Comparison of ENCODE assay signal across 8 cellular contexts in genomic region chr13:41017744-41018582, GRCh38. TPM values are rescaled to one million over a fixed set of nuclear protein-coding genes. Genes with fewer than 3 reads are reported as not detected.
DNase-seq lines count a peak whose midpoint lies in the region; ATAC-seq and TF ChIP-seq lines count a peak whose summit lies in the region.

No MANE protein-coding gene starts in this region.

- CTCF ChIA-PET in activated CD8-positive, alpha-beta T cell treated with anti-CD3 and anti-CD28 coated beads, Interleukin-2, amount 10 ng/mL, durations not matched to agents 7 days and 5 days (lab: Charles Lee) = interaction anchor here (0.9 to 4.7 kb wide), 8 partner anchors 9 to 43 kb away, joined by 3 to 48 read pairs (median 8); no protein-coding TSS in a partner anchor

- H3K4me1 Mint-ChIP-seq in stimulated activated naive CD8-positive, alpha-beta T cell treated with anti-CD3 and anti-CD28 coated beads, Interleukin-15, Interleukin-2, amounts not matched to agents 100 ng/mL and 50 ng/mL, for 24 hours (ENCODE audit: low read depth) = peaks cover 57% of the 10 kb centered on the region
- peaks cover 49% of the 10 kb centered on the region for H3K4me1 Mint-ChIP-seq in activated CD8-positive, alpha-beta T cell treated with anti-CD3 and anti-CD28 coated beads, Interleukin-2, amount 10 ng/mL, durations not matched to agents 7 days and 5 days (ENCODE audit: low read depth)

- H3K4me3 Mint-ChIP-seq in stimulated activated naive CD8-positive, alpha-beta T cell treated with anti-CD3 and anti-CD28 coated beads, Interleukin-15, Interleukin-2, amounts not matched to agents 100 ng/mL and 50 ng/mL, for 24 hours = peak overlapping the region; percentile 96
- H3K4me3 Mint-ChIP-seq in activated CD8-positive, alpha-beta T cell treated with anti-CD3 and anti-CD28 coated beads, Interleukin-2, amount 10 ng/mL, durations not matched to agents 7 days and 5 days = peak overlapping the region; percentile 89

- TF ChIP-seq CTCF in lower lobe of right lung (IDR thresholded peaks at IDR 0.05) = no peak

- peaks cover 23% of the 10 kb centered on the region for H3K36me3 Mint-ChIP-seq in stimulated activated naive CD8-positive, alpha-beta T cell treated with anti-CD3 and anti-CD28 coated beads, Interleukin-15, Interleukin-2, amounts not matched to agents 100 ng/mL and 50 ng/mL, for 24 hours (ENCODE audit: low read depth)
- H3K36me3 Mint-ChIP-seq in activated CD8-positive, alpha-beta T cell treated with anti-CD3 and anti-CD28 coated beads, Interleukin-2, amount 10 ng/mL, durations not matched to agents 7 days and 5 days (ENCODE audit: low read depth) = peaks cover 30% of the 10 kb centered on the region

- peak overlapping the region; percentile 48 for H3K4me3 ChIP-seq in lower lobe of right lung

- no peaks in the 10 kb centered on the region for H3K9me3 Mint-ChIP-seq in stimulated activated naive CD8-positive, alpha-beta T cell treated with anti-CD3 and anti-CD28 coated beads, Interleukin-15, Interleukin-2, amounts not matched to agents 100 ng/mL and 50 ng/mL, for 24 hours
- H3K9me3 Mint-ChIP-seq in activated CD8-positive, alpha-beta T cell treated with anti-CD3 and anti-CD28 coated beads, Interleukin-2, amount 10 ng/mL, durations not matched to agents 7 days and 5 days (ENCODE audit: insufficient read depth) = no peaks in the 10 kb centered on the region

- no peak for DNase-seq in stimulated activated naive CD8-positive, alpha-beta T cell treated with anti-CD3 and anti-CD28 coated beads, Interleukin-15, Interleukin-2, amounts not matched to agents 100 U/mL and 50 U/mL, for 24 hours
- no peak for DNase-seq in activated CD8-positive, alpha-beta T cell treated with anti-CD3 and anti-CD28 coated beads, Interleukin-2, amount 10 ng/mL, durations not matched to agents 7 days and 5 days
- no peak for DNase-seq in lower lobe of right lung
- no peak for DNase-seq in NCI-H82 (lab: John Stamatoyannopoulos, UW)
- DNase-seq in RPMI8226 = no peak
- no peak for DNase-seq in NCI-H2107 treated with DMSO at 0.1 percent for 48 hours (lab: John Stamatoyannopoulos, UW; ENCODE audit: unreplicated experiment)
- DNase-seq in occipital lobe (lab: John Stamatoyannopoulos, UW) = no peak

- peak overlapping the region; percentile 84 for H3K27ac ChIP-seq in lower lobe of right lung

- no peaks in the 10 kb centered on the region for H3K27me3 ChIP-seq in lower lobe of right lung (ENCODE audit: low read depth)

- peaks cover 33% of the 10 kb centered on the region for H3K4me1 ChIP-seq in lower lobe of right lung

- no peaks in the 10 kb centered on the region for H3K36me3 ChIP-seq in lower lobe of right lung

- POLR2A ChIA-PET in activated CD8-positive, alpha-beta T cell treated with anti-CD3 and anti-CD28 coated beads, Interleukin-2, amount 10 ng/mL, durations not matched to agents 7 days and 5 days (lab: Charles Lee) = interaction anchor here (0.7 to 6.0 kb wide), 10 partner anchors 11 to 43 kb away, joined by 3 to 49 read pairs (median 9); partner anchors contain the start of gene WBP4

- no peaks in the 10 kb centered on the region for H3K27me3 Mint-ChIP-seq in stimulated activated naive CD8-positive, alpha-beta T cell treated with anti-CD3 and anti-CD28 coated beads, Interleukin-15, Interleukin-2, amounts not matched to agents 100 ng/mL and 50 ng/mL, for 24 hours
- H3K27me3 Mint-ChIP-seq in activated CD8-positive, alpha-beta T cell treated with anti-CD3 and anti-CD28 coated beads, Interleukin-2, amount 10 ng/mL, durations not matched to agents 7 days and 5 days (ENCODE audit: low read depth) = no peaks in the 10 kb centered on the region

- H3K27ac Mint-ChIP-seq in stimulated activated naive CD8-positive, alpha-beta T cell treated with anti-CD3 and anti-CD28 coated beads, Interleukin-15, Interleukin-2, amounts not matched to agents 100 ng/mL and 50 ng/mL, for 24 hours = peak overlapping the region; percentile 96
- H3K27ac Mint-ChIP-seq in activated CD8-positive, alpha-beta T cell treated with anti-CD3 and anti-CD28 coated beads, Interleukin-2, amount 10 ng/mL, durations not matched to agents 7 days and 5 days = peak overlapping the region; percentile 96

- intact Hi-C loops in lower lobe of right lung (cut with DNase I) = no loop called here

- no peaks in the 10 kb centered on the region for H3K9me3 ChIP-seq in lower lobe of right lung

- no peak for ATAC-seq in stimulated activated naive CD8-positive, alpha-beta T cell treated with anti-CD3 and anti-CD28 coated beads, Interleukin-15, Interleukin-2, amounts not matched to agents 100 U/mL and 50 U/mL, for 24 hours
- no peak for ATAC-seq in activated CD8-positive, alpha-beta T cell treated with anti-CD3 and anti-CD28 coated beads, Interleukin-2, amount 10 ng/mL, durations not matched to agents 7 days and 5 days
- ATAC-seq in lower lobe of right lung = peak in 1 of 2 donors; percentile 57

RNA-seq across cellular contexts. Expression of gene ELF1, which starts 1.2 kb away (rescaled TPM):
- 100 to 1,000 TPM; 106 to 107 TPM for total RNA-seq in activated CD8-positive, alpha-beta T cell treated with anti-CD3 and anti-CD28 coated beads, Interleukin-2, amount 10 ng/mL, durations not matched to agents 7 days and 5 days
- total RNA-seq in lower lobe of right lung = 98.1 TPM
- total RNA-seq in occipital lobe = 11.9 TPM

RNA-seq across cellular contexts. Expression of gene WBP4, which starts 43.3 kb away (rescaled TPM):
- total RNA-seq in activated CD8-positive, alpha-beta T cell treated with anti-CD3 and anti-CD28 coated beads, Interleukin-2, amount 10 ng/mL, durations not matched to agents 7 days and 5 days = 10 to 100 TPM in 1 of 2 experiments, 1 to 10 TPM in 1; 9.7 to 10.4 TPM
- total RNA-seq in lower lobe of right lung (10.8 TPM), occipital lobe (12.2 TPM)
